10 cellular contexts compared by ENCODE assay signal in the genomic region with DNA sequence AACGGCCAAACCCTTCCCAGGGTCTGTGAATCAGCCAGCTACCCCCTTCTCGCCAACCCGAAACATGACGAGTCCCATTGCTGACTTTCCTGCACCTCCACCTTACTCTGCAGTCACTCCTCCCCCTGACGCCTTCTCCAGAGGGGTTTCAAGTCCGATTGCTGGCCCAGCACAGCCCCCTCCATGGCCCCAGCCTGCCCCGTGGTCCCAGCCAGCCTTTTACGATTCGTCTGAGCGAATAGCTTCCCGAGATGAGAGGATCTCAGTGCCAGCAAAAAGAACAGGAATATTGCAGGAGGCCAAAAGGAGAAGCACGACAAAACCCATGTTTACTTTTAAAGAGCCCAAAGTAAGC.
"Had no signal": no experiment of that assay in that cellular context is flagged by ENCODE, and none has a peak within 500 bp of the region (broad histone marks: within the 10 kb centered on the region; RNA-seq: fewer than 3 reads in every experiment).

No MANE protein-coding gene starts in this region.

- DNase-seq: activated CD4-positive, alpha-beta memory T cell treated with anti-CD3 and anti-CD28 coated beads for 36 hours; activated gamma-delta T cell; activated naive CD8-positive, alpha-beta T cell treated with anti-CD3 and anti-CD28 coated beads for 36 hours; activated T-cell treated with anti-CD3 and anti-CD28 coated beads, Interleukin-2, amount 50 U/mL, for 48 hours; anterior cingulate cortex; stimulated activated CD4-positive, alpha-beta T cell treated with anti-CD3 and anti-CD28 coated beads, Interleukin-4, amount 100 ng/mL, for 4 hours; T1000 had no signal

- H3K4me3 Mint-ChIP-seq: activated CD4-positive, alpha-beta memory T cell treated with anti-CD3 and anti-CD28 coated beads for 36 hours; activated naive CD8-positive, alpha-beta T cell treated with anti-CD3 and anti-CD28 coated beads for 36 hours; natural killer cell treated with Interleukin-12 subunit alpha and Interleukin-12 subunit beta and Interleukin-15 and Interleukin-18, amount 100 ng/mL, for 72 hours had no signal

- H3K36me3 ChIP-seq: SJSA1 had no signal

- H3K27ac ChIP-seq: SJSA1, upper lobe of left lung had no signal

- H3K36me3 Mint-ChIP-seq: activated CD4-positive, alpha-beta memory T cell treated with anti-CD3 and anti-CD28 coated beads for 36 hours; activated naive CD8-positive, alpha-beta T cell treated with anti-CD3 and anti-CD28 coated beads for 36 hours; natural killer cell treated with Interleukin-12 subunit alpha and Interleukin-12 subunit beta and Interleukin-15 and Interleukin-18, amount 100 ng/mL, for 72 hours had no signal

- H3K27me3 ChIP-seq: SJSA1, upper lobe of left lung had no signal

- ATAC-seq: natural killer cell treated with Interleukin-12 subunit alpha and Interleukin-12 subunit beta and Interleukin-15 and Interleukin-18, amount 100 ng/mL, for 72 hours had no signal

- H3K9me3 ChIP-seq: SJSA1, upper lobe of left lung had no signal

- H3K4me3 ChIP-seq: SJSA1, upper lobe of left lung had no signal

- H3K27ac Mint-ChIP-seq: activated CD4-positive, alpha-beta memory T cell treated with anti-CD3 and anti-CD28 coated beads for 36 hours; activated naive CD8-positive, alpha-beta T cell treated with anti-CD3 and anti-CD28 coated beads for 36 hours; natural killer cell treated with Interleukin-12 subunit alpha and Interleukin-12 subunit beta and Interleukin-15 and Interleukin-18, amount 100 ng/mL, for 72 hours had no signal

- H3K9me3 Mint-ChIP-seq: activated CD4-positive, alpha-beta memory T cell treated with anti-CD3 and anti-CD28 coated beads for 36 hours; activated naive CD8-positive, alpha-beta T cell treated with anti-CD3 and anti-CD28 coated beads for 36 hours; natural killer cell treated with Interleukin-12 subunit alpha and Interleukin-12 subunit beta and Interleukin-15 and Interleukin-18, amount 100 ng/mL, for 72 hours had no signal
